ENCODE assay signal across 1 cellular context in the genomic region with DNA sequence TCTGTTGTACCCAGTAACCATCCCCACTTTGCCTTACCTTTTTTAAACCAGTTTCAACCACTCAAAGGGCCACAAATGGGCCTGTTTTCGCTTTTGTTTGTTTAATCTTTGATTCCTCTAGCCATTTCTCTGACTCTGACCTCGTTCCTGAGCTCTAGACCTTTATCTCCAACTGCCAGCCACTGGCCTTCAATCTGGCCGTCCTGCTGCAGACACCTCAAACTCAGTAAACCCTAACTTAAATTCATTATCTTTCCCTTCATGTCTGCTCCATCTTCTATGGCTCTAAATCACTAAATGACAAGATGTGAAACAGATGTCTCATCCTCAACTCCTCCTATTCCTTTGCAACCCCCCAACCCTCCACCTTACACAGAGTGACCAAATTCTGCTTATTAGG.
TF ChIP-seq lines count a peak whose summit lies in the region.

No MANE protein-coding gene starts in this region.

TF ChIP-seq in H1, 55 proteins besides CTCF, POLR2A, EP300 and RAD21 (continued from another document):
- TF ChIP-seq, protein P1, sequence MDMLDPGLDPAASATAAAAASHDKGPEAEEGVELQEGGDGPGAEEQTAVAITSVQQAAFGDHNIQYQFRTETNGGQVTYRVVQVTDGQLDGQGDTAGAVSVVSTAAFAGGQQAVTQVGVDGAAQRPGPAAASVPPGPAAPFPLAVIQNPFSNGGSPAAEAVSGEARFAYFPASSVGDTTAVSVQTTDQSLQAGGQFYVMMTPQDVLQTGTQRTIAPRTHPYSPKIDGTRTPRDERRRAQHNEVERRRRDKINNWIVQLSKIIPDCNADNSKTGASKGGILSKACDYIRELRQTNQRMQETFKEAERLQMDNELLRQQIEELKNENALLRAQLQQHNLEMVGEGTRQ (IDR thresholded peaks at IDR 0.05; ENCODE audit: low read length), result no peak
- TF ChIP-seq NANOG (IDR thresholded peaks at IDR 0.05; ENCODE audit: insufficient read depth, low read depth, low read length, poor library complexity, severe bottlenecking), result no peak
- TF ChIP-seq SAP30 (IDR thresholded peaks at IDR 0.05; ENCODE audit: insufficient read depth, insufficient replicate concordance, low read length), result no peak
